1 cellular context compared by ENCODE assay signal in the genomic region with DNA sequence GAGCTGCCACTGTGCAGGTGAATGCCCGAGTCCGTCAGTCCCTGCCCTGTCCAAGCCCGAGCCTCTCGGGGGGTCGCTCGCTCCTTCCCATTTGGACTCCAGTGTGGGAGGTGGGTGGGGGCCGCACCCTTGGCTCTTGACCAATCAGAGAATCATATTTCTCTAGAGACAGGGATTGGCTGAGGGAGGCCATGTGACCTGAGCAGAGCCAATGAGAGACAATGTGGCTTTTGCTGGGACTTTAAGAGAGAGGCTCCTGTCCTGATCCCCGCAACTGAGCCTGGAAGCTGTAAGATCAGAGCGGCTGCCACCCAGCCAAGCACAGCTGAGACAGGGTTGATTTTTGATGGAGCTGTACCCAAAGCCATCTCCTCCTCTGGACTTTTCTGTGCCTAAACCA.
TF ChIP-seq lines count a peak whose summit lies in the region.

No MANE protein-coding gene starts in this region.

TF ChIP-seq in GM23338, 12 proteins besides CTCF, POLR2A, EP300 and RAD21 (continued from another document):
- TF ChIP-seq, protein P1, sequence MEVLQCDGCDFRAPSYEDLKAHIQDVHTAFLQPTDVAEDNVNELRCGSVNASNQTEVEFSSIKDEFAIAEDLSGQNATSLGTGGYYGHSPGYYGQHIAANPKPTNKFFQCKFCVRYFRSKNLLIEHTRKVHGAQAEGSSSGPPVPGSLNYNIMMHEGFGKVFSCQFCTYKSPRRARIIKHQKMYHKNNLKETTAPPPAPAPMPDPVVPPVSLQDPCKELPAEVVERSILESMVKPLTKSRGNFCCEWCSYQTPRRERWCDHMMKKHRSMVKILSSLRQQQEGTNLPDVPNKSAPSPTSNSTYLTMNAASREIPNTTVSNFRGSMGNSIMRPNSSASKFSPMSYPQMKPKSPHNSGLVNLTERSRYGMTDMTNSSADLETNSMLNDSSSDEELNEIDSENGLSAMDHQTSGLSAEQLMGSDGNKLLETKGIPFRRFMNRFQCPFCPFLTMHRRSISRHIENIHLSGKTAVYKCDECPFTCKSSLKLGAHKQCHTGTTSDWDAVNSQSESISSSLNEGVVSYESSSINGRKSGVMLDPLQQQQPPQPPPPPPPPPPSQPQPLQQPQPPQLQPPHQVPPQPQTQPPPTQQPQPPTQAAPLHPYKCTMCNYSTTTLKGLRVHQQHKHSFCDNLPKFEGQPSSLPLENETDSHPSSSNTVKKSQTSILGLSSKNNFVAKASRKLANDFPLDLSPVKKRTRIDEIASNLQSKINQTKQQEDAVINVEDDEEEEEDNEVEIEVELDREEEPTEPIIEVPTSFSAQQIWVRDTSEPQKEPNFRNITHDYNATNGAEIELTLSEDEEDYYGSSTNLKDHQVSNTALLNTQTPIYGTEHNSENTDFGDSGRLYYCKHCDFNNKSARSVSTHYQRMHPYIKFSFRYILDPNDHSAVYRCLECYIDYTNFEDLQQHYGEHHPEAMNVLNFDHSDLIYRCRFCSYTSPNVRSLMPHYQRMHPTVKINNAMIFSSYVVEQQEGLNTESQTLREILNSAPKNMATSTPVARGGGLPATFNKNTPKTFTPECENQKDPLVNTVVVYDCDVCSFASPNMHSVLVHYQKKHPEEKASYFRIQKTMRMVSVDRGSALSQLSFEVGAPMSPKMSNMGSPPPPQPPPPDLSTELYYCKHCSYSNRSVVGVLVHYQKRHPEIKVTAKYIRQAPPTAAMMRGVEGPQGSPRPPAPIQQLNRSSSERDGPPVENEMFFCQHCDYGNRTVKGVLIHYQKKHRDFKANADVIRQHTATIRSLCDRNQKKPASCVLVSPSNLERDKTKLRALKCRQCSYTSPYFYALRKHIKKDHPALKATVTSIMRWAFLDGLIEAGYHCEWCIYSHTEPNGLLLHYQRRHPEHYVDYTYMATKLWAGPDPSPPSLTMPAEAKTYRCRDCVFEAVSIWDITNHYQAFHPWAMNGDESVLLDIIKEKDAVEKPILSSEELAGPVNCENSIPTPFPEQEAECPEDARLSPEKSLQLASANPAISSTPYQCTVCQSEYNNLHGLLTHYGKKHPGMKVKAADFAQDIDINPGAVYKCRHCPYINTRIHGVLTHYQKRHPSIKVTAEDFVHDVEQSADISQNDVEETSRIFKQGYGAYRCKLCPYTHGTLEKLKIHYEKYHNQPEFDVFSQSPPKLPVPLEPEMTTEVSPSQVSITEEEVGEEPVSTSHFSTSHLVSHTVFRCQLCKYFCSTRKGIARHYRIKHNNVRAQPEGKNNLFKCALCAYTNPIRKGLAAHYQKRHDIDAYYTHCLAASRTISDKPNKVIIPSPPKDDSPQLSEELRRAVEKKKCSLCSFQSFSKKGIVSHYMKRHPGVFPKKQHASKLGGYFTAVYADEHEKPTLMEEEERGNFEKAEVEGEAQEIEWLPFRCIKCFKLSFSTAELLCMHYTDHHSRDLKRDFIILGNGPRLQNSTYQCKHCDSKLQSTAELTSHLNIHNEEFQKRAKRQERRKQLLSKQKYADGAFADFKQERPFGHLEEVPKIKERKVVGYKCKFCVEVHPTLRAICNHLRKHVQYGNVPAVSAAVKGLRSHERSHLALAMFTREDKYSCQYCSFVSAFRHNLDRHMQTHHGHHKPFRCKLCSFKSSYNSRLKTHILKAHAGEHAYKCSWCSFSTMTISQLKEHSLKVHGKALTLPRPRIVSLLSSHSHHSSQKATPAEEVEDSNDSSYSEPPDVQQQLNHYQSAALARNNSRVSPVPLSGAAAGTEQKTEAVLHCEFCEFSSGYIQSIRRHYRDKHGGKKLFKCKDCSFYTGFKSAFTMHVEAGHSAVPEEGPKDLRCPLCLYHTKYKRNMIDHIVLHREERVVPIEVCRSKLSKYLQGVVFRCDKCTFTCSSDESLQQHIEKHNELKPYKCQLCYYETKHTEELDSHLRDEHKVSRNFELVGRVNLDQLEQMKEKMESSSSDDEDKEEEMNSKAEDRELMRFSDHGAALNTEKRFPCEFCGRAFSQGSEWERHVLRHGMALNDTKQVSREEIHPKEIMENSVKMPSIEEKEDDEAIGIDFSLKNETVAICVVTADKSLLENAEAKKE (CRISPR knock-in tag; IDR thresholded peaks at IDR 0.05) = no peak
- TF ChIP-seq ZNF114 (CRISPR knock-in tag; IDR thresholded peaks at IDR 0.05) = no peak
- no peak for TF ChIP-seq JUNB (IDR thresholded peaks at IDR 0.05; ENCODE audit: unreplicated experiment)
- TF ChIP-seq, protein P2, sequence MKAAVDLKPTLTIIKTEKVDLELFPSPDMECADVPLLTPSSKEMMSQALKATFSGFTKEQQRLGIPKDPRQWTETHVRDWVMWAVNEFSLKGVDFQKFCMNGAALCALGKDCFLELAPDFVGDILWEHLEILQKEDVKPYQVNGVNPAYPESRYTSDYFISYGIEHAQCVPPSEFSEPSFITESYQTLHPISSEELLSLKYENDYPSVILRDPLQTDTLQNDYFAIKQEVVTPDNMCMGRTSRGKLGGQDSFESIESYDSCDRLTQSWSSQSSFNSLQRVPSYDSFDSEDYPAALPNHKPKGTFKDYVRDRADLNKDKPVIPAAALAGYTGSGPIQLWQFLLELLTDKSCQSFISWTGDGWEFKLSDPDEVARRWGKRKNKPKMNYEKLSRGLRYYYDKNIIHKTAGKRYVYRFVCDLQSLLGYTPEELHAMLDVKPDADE (IDR thresholded peaks at IDR 0.05) = no peak
- TF ChIP-seq EZH2 (IDR thresholded peaks at IDR 0.05; ENCODE audit: low read depth, unreplicated experiment) = no peak
- TF ChIP-seq CREB1 (CRISPR knock-in tag; IDR thresholded peaks at IDR 0.05; ENCODE audit: low read depth) = no peak
- no peak for TF ChIP-seq EZH2phosphoT487 (IDR thresholded peaks at IDR 0.05; ENCODE audit: unreplicated experiment)
